Comparison of ENCODE assay signal across 8 cellular contexts in the genomic region with DNA sequence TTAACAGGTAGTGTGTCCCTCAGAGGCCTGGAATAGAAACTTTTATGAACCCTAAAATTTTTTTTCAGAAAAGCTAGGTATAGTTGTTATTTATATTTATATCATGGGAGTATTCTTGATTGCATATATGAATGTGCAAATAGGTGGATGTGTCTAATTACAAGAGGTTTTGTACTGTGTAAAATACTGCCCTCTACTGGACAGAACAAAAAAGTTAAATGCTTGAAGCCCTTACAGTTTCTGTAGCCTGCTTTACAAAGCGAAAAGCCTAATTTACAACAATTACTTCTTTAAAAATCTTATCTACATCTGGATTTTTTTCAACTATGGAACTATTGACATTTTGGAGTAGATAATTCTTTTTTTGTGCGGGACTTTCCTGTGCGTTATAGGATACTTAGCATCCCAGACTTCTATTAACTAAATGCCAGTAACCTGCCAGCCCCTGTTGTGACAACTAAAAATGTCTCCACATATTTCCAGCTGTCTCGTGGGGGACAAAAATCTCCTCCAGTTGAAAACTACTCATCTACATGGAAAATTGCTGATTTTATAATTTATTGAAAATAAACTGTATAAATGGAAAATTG. TPM values are rescaled to one million over a fixed set of nuclear protein-coding genes. Genes with fewer than 3 reads are reported as not detected.
A peak's percentile ranks its signal among the peaks of the same experiment; 100 is the strongest.
DNase-seq lines count a peak whose midpoint lies in the region; ATAC-seq, FAIRE-seq and TF ChIP-seq lines count a peak whose summit lies in the region.

No MANE protein-coding gene starts in this region.

- H3K4me1 ChIP-seq in A673 (ENCODE audit: insufficient read depth, low read length, poor library complexity, severe bottlenecking) (peaks cover 25% of the 10 kb centered on the region), HepG2 (ENCODE audit: insufficient read depth, low read length) (peaks cover 7% of the 10 kb centered on the region; the same call in 1 of the 2 replicates)

- 2% methylated on average over 4 of the region's 4 CpGs for WGBS in HepG2 (ENCODE audit: low lambda C conversion rate)

- H3K36me3 ChIP-seq in A673 (ENCODE audit: insufficient read depth, low read length, poor library complexity, severe bottlenecking): no peaks in the 10 kb centered on the region
- H3K36me3 ChIP-seq in HepG2 (replicated peaks in 1 of 2; ENCODE audit: control insufficient read depth in 1 of 2, insufficient read depth in 2 of 2, low read length in 2 of 2): no peaks in the 10 kb centered on the region

- no peaks in the 10 kb centered on the region for H3K27me3 ChIP-seq in A673 (replicated peaks; ENCODE audit: insufficient read depth, low read depth, low read length, poor library complexity)
- no peaks in the 10 kb centered on the region for H3K27me3 ChIP-seq in HepG2 (ENCODE audit: control insufficient read depth in 1 of 2, insufficient read depth in 2 of 2, low read length in 2 of 2)

- H3K4me3 ChIP-seq in A673 (ENCODE audit: low read depth, low read length, poor library complexity, severe bottlenecking): no peak overlapping the region
- no peak overlapping the region for H3K4me3 ChIP-seq in HepG2 (replicated peaks in 1 of 3; ENCODE audit: insufficient read depth in 1 of 3, low read depth in 2 of 3, low read length in 3 of 3)

- no peak overlapping the region for H3K4me2 ChIP-seq in HepG2 (ENCODE audit: low read depth, low read length)

- TF ChIP-seq CTCF in A673 (conservative IDR thresholded peaks at IDR 0.05; ENCODE audit: low read depth, low read length) (peak; percentile 75), GM13976 (IDR thresholded peaks at IDR 0.05; ENCODE audit: borderline replicate concordance, control extremely low read depth, extremely low read depth, insufficient read depth, missing control alignments) (peak; percentile 50), HepG2 (CRISPR knock-in tag; IDR thresholded peaks at IDR 0.05) (peak; percentile 56)

- H4K20me1 ChIP-seq in HepG2 (ENCODE audit: insufficient read depth, low read length): no peaks in the 10 kb centered on the region

- no peaks in the 10 kb centered on the region for H3K79me2 ChIP-seq in HepG2 (ENCODE audit: insufficient read depth, low read length)

- no peak for TF ChIP-seq POLR2A in HepG2 (IDR thresholded peaks at IDR 0.05; ENCODE audit: insufficient read depth in 1 of 2, low read depth in 2 of 2, low read length in 2 of 2)

- H3K9ac ChIP-seq in HepG2 (ENCODE audit: insufficient read depth, low read depth, low read length): no peak overlapping the region

- FAIRE-seq in HepG2 (lab: Jason Lieb, UNC): peak; percentile 8

- H3K9me3 ChIP-seq in A673 (ENCODE audit: low read depth, low read length, poor library complexity, severe bottlenecking) (no peaks in the 10 kb centered on the region), HepG2 (ENCODE audit: low read length) (no peaks in the 10 kb centered on the region)

- no peak overlapping the region for H2AFZ ChIP-seq in HepG2 (ENCODE audit: low read length)

- no TSS peak for BruUV-seq in A673 (replicated peaks; lab: Mats Ljungman, UMichigan)
- no TSS peak for BruUV-seq in HepG2 (replicated peaks; lab: Mats Ljungman, UMichigan)

- POLR2A ChIA-PET in A673 (lab: Charles Lee; ENCODE audit: low non-redundant PET): no interaction called here
- POLR2A ChIA-PET in HepG2 (lab: Yijun Ruan, JAX): no interaction called here

- in situ Hi-C loops in GM13976 (cut with MboI; ENCODE audit: low sequenced_read_pairs, unreplicated experiment) (loop anchor here (25.0 kb wide), 2 partner anchors 299 to 1099 kb away; no protein-coding TSS in a partner anchor), HepG2 (cut with HindIII; ENCODE audit: extremely low pct_ligation_motif_present, low pct_unique_long_range_greater_than_20kb) (loop anchor here (10.0 kb wide), 2 partner anchors 166 to 1096 kb away; no protein-coding TSS in a partner anchor)

- H3K27ac ChIP-seq in A673 (ENCODE audit: low read depth, low read length, poor library complexity, severe bottlenecking) (no peak overlapping the region), HepG2 (ENCODE audit: extremely low read length, insufficient read depth, low read length) (no peak overlapping the region)

- intact Hi-C loops in A673 (cut with micrococcal nuclease; ENCODE audit: unreplicated experiment): loop anchor here (2.0 kb wide), 2 partner anchors 196 to 314 kb away; no protein-coding TSS in a partner anchor
- intact Hi-C loops in HepG2 (cut with micrococcal nuclease; ENCODE audit: unreplicated experiment): loop anchor here (2.0 to 10.0 kb wide), 2 partner anchors 196 to 1076 kb away; partner anchors contain the start of gene SEC24B

- TF ChIP-seq RAD21 in HepG2 (CRISPR knock-in tag; IDR thresholded peaks at IDR 0.05): peak; percentile 21; the same call in 1 of the 2 replicates

- ATAC-seq in HG03378 (IDR thresholded peaks at IDR 0.05; ENCODE audit: unreplicated experiment) (peak; percentile 75), HepG2 (peak; percentile 60)

- TF ChIP-seq EP300 in HepG2 (IDR thresholded peaks at IDR 0.05; ENCODE audit: low read depth in 2 of 2, low read length in 2 of 2) (no peak), HepG2 (CRISPR knock-in tag; IDR thresholded peaks at IDR 0.05; ENCODE audit: borderline replicate concordance) (no peak)

- peak; percentile 85 for DNase-seq in A673 (ENCODE audit: low spot score)
- peak; percentile 43 for DNase-seq in GM13976 (ENCODE audit: low spot score)
- DNase-seq in NCI-H82 (lab: John Stamatoyannopoulos, UW): peak; percentile 76
- peak; percentile 35 for DNase-seq in cerebellum (ENCODE audit: low spot score)
- peak; percentile 39 for DNase-seq in HepG2 (ENCODE audit: low spot score)
- DNase-seq in stimulated activated CD4-positive, alpha-beta T cell treated with anti-CD3 and anti-CD28 coated beads, Interleukin-12 subunit alpha, Interleukin-12 subunit beta, amount 100 ng/mL, for 4 hours: no peak
- no peak for DNase-seq in activated CD4-positive, alpha-beta T cell treated with anti-CD3 and anti-CD28 coated beads for 48 hours

- CTCF ChIA-PET in A673 (lab: Charles Lee): interaction anchor here (0.7 to 5.0 kb wide), 2 partner anchors 167 to 196 kb away, joined by 5 to 46 read pairs; no protein-coding TSS in a partner anchor
- CTCF ChIA-PET in HepG2 (lab: Yijun Ruan, JAX; ENCODE audit: low intra/inter-chr PET ratio, low total read pairs): interaction anchor here (0.6 to 4.0 kb wide), 3 partner anchors 196 to 512 kb away, joined by 4 to 30 read pairs (median 20); no protein-coding TSS in a partner anchor

TF ChIP-seq in HepG2, 621 proteins besides CTCF, POLR2A, EP300 and RAD21:
- TF ChIP-seq SRSF1 (optimal IDR thresholded peaks at IDR 0.05; ENCODE audit: low read depth, low read length): no peak
- TF ChIP-seq STAG1 (CRISPR knock-in tag; IDR thresholded peaks at IDR 0.05): peak; percentile 64
- TF ChIP-seq SMC3 (IDR thresholded peaks at IDR 0.05; ENCODE audit: low read length): 0 out of 2 replicates have a peak, but pooled peaks have one; percentile 12
- no peak for TF ChIP-seq FOXK2 (IDR thresholded peaks at IDR 0.05)

RNA-seq across cellular contexts. Expression of gene ENPEP, which starts 35.1 kb away (rescaled TPM):
- total RNA-seq in A673 (2021) (8.4 and 13.2 TPM in 2 replicates), cerebellum (2.7 TPM), HepG2 (2016; rRNA removed; fragmentation: Illumina TruSeq; extraction: Trizol) (not detected in 2 replicates)
- not detected in 2 replicates for total RNA-seq in HepG2 (2016; cell fraction: cytosol; rRNA removed; fragmentation: Illumina TruSeq; extraction: Trizol; ENCODE audit: low read depth)
- 0.02 TPM in 1 of 2 replicates, not detected in the other for total RNA-seq in HepG2 (2016; cell fraction: insoluble cytoplasmic fraction; rRNA removed; fragmentation: Illumina TruSeq; extraction: Trizol)
- total RNA-seq in HepG2 (2016; cell fraction: membrane; rRNA removed; fragmentation: Illumina TruSeq; extraction: Trizol): not detected in 2 replicates
- not detected in 2 replicates for total RNA-seq in HepG2 (2016; cell fraction: nucleus; rRNA removed; fragmentation: Illumina TruSeq; extraction: Trizol)
- polyA plus RNA-seq in HepG2 (2011; rRNA removed): not detected in 2 replicates
- not detected in 2 replicates for polyA plus RNA-seq in HepG2 (2011; cell fraction: cytosol; rRNA removed)
- not detected in 2 replicates for polyA plus RNA-seq in HepG2 (2011; cell fraction: nucleus; rRNA removed)
- polyA plus RNA-seq in HepG2 (2012): not detected in 2 replicates
- polyA plus RNA-seq in HepG2 (2016; cell fraction: cytosol; fragmentation: Illumina TruSeq; extraction: Trizol; ENCODE audit: low read depth): not detected in 2 replicates
- polyA plus RNA-seq in HepG2 (2016; cell fraction: insoluble cytoplasmic fraction; fragmentation: Illumina TruSeq; extraction: Trizol; ENCODE audit: low read depth): not detected in 2 replicates
- not detected in 2 replicates for polyA plus RNA-seq in HepG2 (2016; cell fraction: membrane; fragmentation: Illumina TruSeq; extraction: Trizol; ENCODE audit: low read depth)
- polyA plus RNA-seq in HepG2 (2016; cell fraction: nucleus; fragmentation: Illumina TruSeq; extraction: Trizol; ENCODE audit: insufficient read depth, low read depth): not detected in 2 replicates
- polyA minus RNA-seq in HepG2 (2011; rRNA and poly(A)+ RNA removed; ENCODE audit: low replicate concordance): not detected in 2 replicates
- not detected in 2 replicates for polyA minus RNA-seq in HepG2 (2011; cell fraction: cytosol; rRNA and poly(A)+ RNA removed)
- not detected in 2 replicates for polyA minus RNA-seq in HepG2 (2011; cell fraction: nucleus; rRNA and poly(A)+ RNA removed)

Comparison
In these comparisons a context has a peak if more than half of its experiments do, and no peak if none do; other contexts are left out.
1. DNase-seq: peak in A673 (single experiment), GM13976 (single experiment), NCI-H82 (single experiment), cerebellum (single experiment) and HepG2 (single experiment); none in stimulated activated CD4-positive, alpha-beta T cell treated with anti-CD3 and anti-CD28 coated beads, Interleukin-12 subunit alpha, Interleukin-12 subunit beta, amount 100 ng/mL, for 4 hours (single experiment) and activated CD4-positive, alpha-beta T cell treated with anti-CD3 and anti-CD28 coated beads for 48 hours (single experiment).
2. Peak in every context shown above with its lines, with median percentiles within 50 percentile points of each other: CTCF ChIP-seq.